1 cellular context compared by ENCODE assay signal in the genomic region with DNA sequence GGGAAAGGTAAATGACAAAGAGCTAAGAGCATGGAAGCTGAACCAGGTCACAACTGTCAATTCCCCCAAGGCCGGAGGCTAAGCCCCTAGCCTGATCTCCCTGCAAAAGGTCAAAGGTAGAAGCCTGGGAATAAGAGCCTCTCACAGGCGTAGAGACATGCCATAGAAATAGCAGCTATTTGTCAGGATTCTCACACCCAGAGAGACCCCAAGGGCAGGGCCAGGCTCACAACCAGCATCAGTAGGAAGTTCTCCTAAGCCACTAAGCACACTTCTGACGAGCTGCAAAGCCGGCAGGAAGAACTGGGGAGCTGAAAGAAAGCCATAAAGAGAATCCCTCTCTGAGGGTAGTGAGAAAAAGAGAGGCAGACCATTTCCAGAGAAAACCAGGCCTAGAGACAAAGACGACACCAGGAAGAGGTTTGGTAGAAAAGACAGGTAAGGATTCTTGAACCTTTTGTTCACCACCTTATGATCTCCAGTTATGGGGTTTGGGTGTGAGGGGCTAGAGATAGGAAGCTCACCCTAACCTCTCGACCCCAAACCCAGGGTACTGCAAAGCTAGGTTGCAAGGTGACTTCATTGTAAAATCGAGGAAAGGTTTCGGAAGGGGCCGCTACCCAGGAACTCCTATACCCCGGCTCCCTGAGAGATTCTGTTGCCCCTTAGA.
TF ChIP-seq lines count a peak whose summit lies in the region.

No MANE protein-coding gene starts in this region.

TF ChIP-seq in liver, 16 proteins besides CTCF, POLR2A, EP300 and RAD21 (continued from another document):
- TF ChIP-seq, protein P1, sequence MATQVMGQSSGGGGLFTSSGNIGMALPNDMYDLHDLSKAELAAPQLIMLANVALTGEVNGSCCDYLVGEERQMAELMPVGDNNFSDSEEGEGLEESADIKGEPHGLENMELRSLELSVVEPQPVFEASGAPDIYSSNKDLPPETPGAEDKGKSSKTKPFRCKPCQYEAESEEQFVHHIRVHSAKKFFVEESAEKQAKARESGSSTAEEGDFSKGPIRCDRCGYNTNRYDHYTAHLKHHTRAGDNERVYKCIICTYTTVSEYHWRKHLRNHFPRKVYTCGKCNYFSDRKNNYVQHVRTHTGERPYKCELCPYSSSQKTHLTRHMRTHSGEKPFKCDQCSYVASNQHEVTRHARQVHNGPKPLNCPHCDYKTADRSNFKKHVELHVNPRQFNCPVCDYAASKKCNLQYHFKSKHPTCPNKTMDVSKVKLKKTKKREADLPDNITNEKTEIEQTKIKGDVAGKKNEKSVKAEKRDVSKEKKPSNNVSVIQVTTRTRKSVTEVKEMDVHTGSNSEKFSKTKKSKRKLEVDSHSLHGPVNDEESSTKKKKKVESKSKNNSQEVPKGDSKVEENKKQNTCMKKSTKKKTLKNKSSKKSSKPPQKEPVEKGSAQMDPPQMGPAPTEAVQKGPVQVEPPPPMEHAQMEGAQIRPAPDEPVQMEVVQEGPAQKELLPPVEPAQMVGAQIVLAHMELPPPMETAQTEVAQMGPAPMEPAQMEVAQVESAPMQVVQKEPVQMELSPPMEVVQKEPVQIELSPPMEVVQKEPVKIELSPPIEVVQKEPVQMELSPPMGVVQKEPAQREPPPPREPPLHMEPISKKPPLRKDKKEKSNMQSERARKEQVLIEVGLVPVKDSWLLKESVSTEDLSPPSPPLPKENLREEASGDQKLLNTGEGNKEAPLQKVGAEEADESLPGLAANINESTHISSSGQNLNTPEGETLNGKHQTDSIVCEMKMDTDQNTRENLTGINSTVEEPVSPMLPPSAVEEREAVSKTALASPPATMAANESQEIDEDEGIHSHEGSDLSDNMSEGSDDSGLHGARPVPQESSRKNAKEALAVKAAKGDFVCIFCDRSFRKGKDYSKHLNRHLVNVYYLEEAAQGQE (IDR thresholded peaks at IDR 0.05), result no peak
- TF ChIP-seq SP1 (IDR thresholded peaks at IDR 0.05), result no peak
